ENCODE assay signal across 26 cellular contexts in genomic region chr3:96083610-96084009, GRCh38.
"Had no signal": no experiment of that assay in that cellular context is flagged by ENCODE, and none has a peak within 500 bp of the region (broad histone marks: within the 10 kb centered on the region; RNA-seq: fewer than 3 reads in every experiment).

No MANE protein-coding gene starts in this region.

- ATAC-seq: natural killer cell treated with Interleukin-12 subunit alpha and Interleukin-12 subunit beta and Interleukin-15 and Interleukin-18, amount 100 ng/mL, for 72 hours; pancreas; right cardiac atrium; right lobe of liver; stimulated activated effector memory CD8-positive, alpha-beta T cell treated with anti-CD3 and anti-CD28 coated beads, Interleukin-12 subunit alpha, Interleukin-12 subunit beta, amount 100 ng/mL, for 72 hours; stimulated activated naive B cell treated with anti-CD40 and anti-IgM and Interleukin-4, amounts not matched to agents 10 μg/mL and 1 μg/mL and 100 μg/mL, for 72 hours had no signal

- H3K36me3 ChIP-seq: neutrophil, pancreas, prostate gland, right lobe of liver, sigmoid colon, stomach, thoracic aorta, thyroid gland, tibial nerve, upper lobe of left lung, vagina had no signal

- H3K4me3 ChIP-seq: pancreas, prostate gland, right lobe of liver, sigmoid colon, stomach, thoracic aorta, thyroid gland, tibial nerve, upper lobe of left lung, vagina had no signal

- FAIRE-seq: pancreas, small intestine, urothelium cell line had no signal

- H3K27ac ChIP-seq: neutrophil, pancreas, prostate gland, right lobe of liver, sigmoid colon, stomach, thoracic aorta, thyroid gland, tibial nerve, upper lobe of left lung, vagina had no signal

- H3K9me3 ChIP-seq: neutrophil, pancreas, prostate gland, right lobe of liver, sigmoid colon, stomach, thoracic aorta, thyroid gland, tibial nerve, upper lobe of left lung, vagina had no signal

- H3K4me1 ChIP-seq: pancreas, prostate gland, right lobe of liver, sigmoid colon, stomach, thyroid gland, tibial nerve, upper lobe of left lung, vagina had no signal

- DNase-seq: nephron progenitor cell; nucleus accumbens; pancreas; retina; right cardiac atrium; right lobe of liver; sigmoid colon; small intestine; stimulated activated CD4-positive, alpha-beta T cell treated with anti-CD3 and anti-CD28 coated beads, Interleukin-15, amount 100 ng/mL, for 24 hours; stimulated activated CD4-positive, alpha-beta T cell treated with anti-CD3 and anti-CD28 coated beads, Interleukin-2, amount 100 ng/mL, for 24 hours; stimulated activated CD4-positive, alpha-beta T cell treated with anti-CD3 and anti-CD28 coated beads, Interleukin-2, amount 100 ng/mL, for 48 hours; stimulated activated CD4-positive, alpha-beta T cell treated with anti-CD3 and anti-CD28 coated beads, Interleukin-4, amount 100 ng/mL, for 24 hours; stimulated activated naive B cell treated with anti-CD40 and anti-IgM and Interleukin-4, amounts not matched to agents 10 μg/mL and 1 μg/mL and 100 μg/mL, for 72 hours; stimulated activated naive CD4-positive, alpha-beta T cell treated with Interleukin-2 at 50 U/mL for 16 hours; stomach; thyroid gland; trophoblast cell; upper lobe of left lung had no signal

- H3K27me3 ChIP-seq: neutrophil, pancreas, right lobe of liver, sigmoid colon, stomach, thyroid gland, tibial nerve, upper lobe of left lung, vagina had no signal
